Comparison of ENCODE assay signal across 32 cellular contexts in the genomic region with DNA sequence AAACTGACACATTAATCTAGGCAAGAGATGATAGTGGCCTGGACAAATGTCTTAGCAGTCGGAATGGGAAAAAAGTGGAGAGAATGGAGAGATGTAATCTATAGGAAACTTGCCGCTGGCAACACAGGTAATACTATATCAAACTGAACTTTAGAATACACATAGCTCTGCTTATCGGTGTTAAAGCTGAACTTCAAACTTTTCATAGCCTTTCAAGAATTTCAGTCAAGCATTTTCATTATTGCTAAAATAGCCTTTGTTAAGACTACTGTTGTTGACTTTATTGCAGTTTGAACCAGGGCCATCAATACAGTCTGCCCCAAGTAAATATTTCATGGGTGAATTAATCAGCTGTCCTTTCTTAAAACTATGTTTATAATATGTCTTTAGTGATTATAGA. TPM values are rescaled to one million over a fixed set of nuclear protein-coding genes. Genes with fewer than 3 reads are reported as not detected.
"Had no signal": no experiment of that assay in that cellular context is flagged by ENCODE, and none has a peak within 500 bp of the region (broad histone marks: within the 10 kb centered on the region; RNA-seq: fewer than 3 reads in every experiment).

No MANE protein-coding gene starts in this region.

- H3K4me2 ChIP-seq: SK-N-SH had no signal

- H3K36me3 ChIP-seq: brain microvascular endothelial cell, cardiac muscle cell, Peyer's patch, SJCRH30 had no signal

- H3K4me3 Mint-ChIP-seq: activated CD4-positive, alpha-beta memory T cell treated with anti-CD3 and anti-CD28 coated beads for 36 hours; activated CD4-positive, alpha-beta T cell treated with anti-CD3 and anti-CD28 coated beads, Interleukin-2, amount 10 ng/mL, durations not matched to agents 7 days and 5 days; activated naive CD4-positive, alpha-beta T cell treated with anti-CD3 and anti-CD28 coated beads for 36 hours; activated naive CD8-positive, alpha-beta T cell; activated T-helper 17 cell treated with anti-CD3 and anti-CD28 coated beads, Interleukin-2, amount 50 U/mL, for 72 hours had no signal

- H3K27ac Mint-ChIP-seq: activated CD4-positive, alpha-beta memory T cell treated with anti-CD3 and anti-CD28 coated beads for 36 hours; activated CD4-positive, alpha-beta T cell treated with anti-CD3 and anti-CD28 coated beads, Interleukin-2, amount 10 ng/mL, durations not matched to agents 7 days and 5 days; activated naive CD4-positive, alpha-beta T cell treated with anti-CD3 and anti-CD28 coated beads for 36 hours; activated naive CD8-positive, alpha-beta T cell; activated T-helper 17 cell treated with anti-CD3 and anti-CD28 coated beads, Interleukin-2, amount 50 U/mL, for 72 hours had no signal

- H3K4me1 ChIP-seq: Peyer's patch had no signal

- H3K27ac ChIP-seq: brain microvascular endothelial cell, cardiac muscle cell, Peyer's patch, RWPE1, SJCRH30, VCaP had no signal

- H3K27me3 ChIP-seq: brain microvascular endothelial cell, cardiac muscle cell, Peyer's patch, SJCRH30 had no signal

- H3K9ac ChIP-seq: SK-N-SH had no signal

- H3K4me1 Mint-ChIP-seq: activated CD4-positive, alpha-beta T cell treated with anti-CD3 and anti-CD28 coated beads, Interleukin-2, amount 10 ng/mL, durations not matched to agents 7 days and 5 days; activated T-helper 17 cell treated with anti-CD3 and anti-CD28 coated beads, Interleukin-2, amount 50 U/mL, for 72 hours had no signal

- H3K4me3 ChIP-seq: cardiac muscle cell, K562, Peyer's patch, SJCRH30 had no signal

- H3K36me3 Mint-ChIP-seq: activated CD4-positive, alpha-beta memory T cell treated with anti-CD3 and anti-CD28 coated beads for 36 hours; activated naive CD8-positive, alpha-beta T cell had no signal

- ATAC-seq: activated T-helper 17 cell treated with anti-CD3 and anti-CD28 coated beads, Interleukin-2, amount 50 U/mL, for 72 hours; K562 had no signal

- H3K27me3 Mint-ChIP-seq: activated CD4-positive, alpha-beta memory T cell treated with anti-CD3 and anti-CD28 coated beads for 36 hours; activated CD4-positive, alpha-beta T cell treated with anti-CD3 and anti-CD28 coated beads, Interleukin-2, amount 10 ng/mL, durations not matched to agents 7 days and 5 days; activated naive CD8-positive, alpha-beta T cell; activated T-helper 17 cell treated with anti-CD3 and anti-CD28 coated beads, Interleukin-2, amount 50 U/mL, for 72 hours had no signal

- DNase-seq: activated CD4-positive, alpha-beta memory T cell treated with anti-CD3 and anti-CD28 coated beads for 36 hours; activated CD4-positive, alpha-beta T cell treated with anti-CD3 and anti-CD28 coated beads, Interleukin-2, amount 10 ng/mL, durations not matched to agents 7 days and 5 days; activated CD4-positive, CD25-positive, alpha-beta regulatory T cell; activated CD8-positive, alpha-beta memory T cell treated with anti-CD3 and anti-CD28 coated beads for 24 hours; activated gamma-delta T cell; activated naive CD4-positive, alpha-beta T cell treated with anti-CD3 and anti-CD28 coated beads for 36 hours; activated T-cell treated with anti-CD3 and anti-CD28 coated beads for 4 hours; activated T-cell treated with anti-CD3 and anti-CD28 coated beads, Interleukin-2, amount 50 U/mL, for 48 hours; amygdala; brain microvascular endothelial cell; Karpas-422; MM.1S; NCI-H1105; NCI-H1436; NCI-H187 treated with DMSO at 0.1 percent for 48 hours; NCI-H2081 treated with DMSO at 0.1 percent for 48 hours; NCI-H2227 treated with DMSO at 0.1 percent for 48 hours; NCI-H446 treated with DMSO at 0.1 percent for 48 hours; NCI-H524 treated with DMSO at 0.1 percent for 48 hours; NCI-H774; Peyer's patch; Right ventricle myocardium superior; SJCRH30; SK-N-SH; T-helper 1 cell had no signal

- H3K9me3 ChIP-seq: Peyer's patch, SJCRH30, SK-N-SH had no signal

RNA-seq across cellular contexts. Expression of gene CHST9, which starts 12.9 kb away (rescaled TPM):
- total RNA-seq: activated CD4-positive, alpha-beta memory T cell treated with anti-CD3 and anti-CD28 coated beads for 36 hours; activated CD4-positive, alpha-beta T cell treated with anti-CD3 and anti-CD28 coated beads, Interleukin-2, amount 10 ng/mL, durations not matched to agents 7 days and 5 days; activated naive CD4-positive, alpha-beta T cell treated with anti-CD3 and anti-CD28 coated beads for 36 hours; activated T-helper 17 cell treated with anti-CD3 and anti-CD28 coated beads, Interleukin-2, amount 50 U/mL, for 72 hours; K562; T-helper 2 cell treated with Interferon-gamma antibody and Interleukin-4, amounts not matched to agents 100 ng/mL and 5 ng/mL, for 36 hours had no signal
